Comparison of ENCODE assay signal across 1 cellular context in genomic region chr7:48130658-48131108, GRCh38.
TF ChIP-seq lines count a peak whose summit lies in the region.

No MANE protein-coding gene starts in this region.

TF ChIP-seq in IMR-90, 13 proteins besides CTCF, POLR2A, EP300 and RAD21:
- TF ChIP-seq MAFK (IDR thresholded peaks at IDR 0.05; ENCODE audit: low read depth, low read length) (no peak), CEBPB (IDR thresholded peaks at IDR 0.05; ENCODE audit: low read depth, low read length) (no peak), RCOR1 (IDR thresholded peaks at IDR 0.05; ENCODE audit: insufficient replicate concordance, low read length) (no peak), CHD1 (IDR thresholded peaks at IDR 0.05; ENCODE audit: low read depth, low read length) (no peak), BHLHE40 (IDR thresholded peaks at IDR 0.05; ENCODE audit: low read depth, low read length) (no peak), FOS (IDR thresholded peaks at IDR 0.05; ENCODE audit: low read depth, low read length) (no peak), SMC3 (IDR thresholded peaks at IDR 0.05; ENCODE audit: low read depth, low read length) (no peak), USF2 (IDR thresholded peaks at IDR 0.05; ENCODE audit: low read depth, low read length) (no peak), NFE2L2 (IDR thresholded peaks at IDR 0.05; ENCODE audit: low read depth, low read length) (no peak), MAZ (IDR thresholded peaks at IDR 0.05; ENCODE audit: borderline replicate concordance, low read depth, low read length) (no peak), MXI1 (IDR thresholded peaks at IDR 0.05; ENCODE audit: borderline replicate concordance, low read depth, low read length) (no peak), RFX5 (IDR thresholded peaks at IDR 0.05; ENCODE audit: low read depth, low read length) (no peak), ELK1 (IDR thresholded peaks at IDR 0.05; ENCODE audit: borderline replicate concordance, low read depth, low read length) (no peak)
